In the genomic region with DNA sequence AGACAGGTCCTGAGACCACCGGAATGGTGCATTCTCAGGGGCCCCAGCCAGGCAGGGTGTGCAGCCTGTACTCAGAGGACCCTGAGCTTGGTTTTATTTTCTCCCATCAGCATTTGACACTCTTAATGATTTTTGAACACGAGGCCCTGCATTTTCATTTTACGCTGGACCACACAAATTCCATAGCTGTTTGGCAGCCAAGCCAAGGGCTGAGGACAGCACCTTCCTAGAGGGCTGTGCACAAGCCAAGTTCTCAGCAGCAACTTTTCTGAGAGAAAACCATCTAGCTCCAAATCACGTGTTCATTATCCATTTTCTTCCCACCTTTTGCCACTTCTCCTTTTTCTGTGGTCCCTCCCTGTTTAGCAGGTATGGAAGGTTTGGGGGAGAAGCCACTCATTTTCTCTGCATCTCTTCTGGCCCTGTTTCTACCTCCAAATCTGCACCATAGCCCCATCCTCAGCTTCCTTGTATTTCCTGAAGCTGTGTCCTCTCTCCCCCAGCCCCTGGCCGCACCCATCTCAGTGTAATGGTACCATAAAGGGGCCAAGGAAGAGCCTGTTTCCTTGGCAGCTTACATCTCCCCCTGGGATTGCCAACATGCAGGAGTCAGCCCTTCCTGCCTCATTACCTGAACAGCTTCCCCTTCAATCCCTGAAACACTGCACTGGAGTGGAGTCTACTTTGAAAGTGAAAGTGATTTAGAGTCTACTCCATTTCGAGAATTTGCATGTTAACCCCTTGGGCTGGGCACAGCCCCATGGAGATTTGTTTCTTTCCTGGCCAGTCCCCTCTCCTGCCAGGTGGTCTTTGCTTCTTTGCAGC, we compare ENCODE assay signal across 9 cellular contexts.
DNase-seq lines count a peak whose midpoint lies in the region; ATAC-seq, FAIRE-seq and TF ChIP-seq lines count a peak whose summit lies in the region.
"Had no signal": no experiment of that assay in that cellular context is flagged by ENCODE, and none has a peak within 500 bp of the region (broad histone marks: within the 10 kb centered on the region; RNA-seq: fewer than 3 reads in every experiment).

No MANE protein-coding gene starts in this region.

- H3K27ac ChIP-seq in SJSA1, result 0 out of 2 replicates have a peak overlapping the region, but pooled peaks have one; percentile 8
- no peak overlapping the region for H3K27ac ChIP-seq in HepG2 (ENCODE audit: extremely low read length, insufficient read depth, low read length)
- H3K27ac ChIP-seq in gastroesophageal sphincter, result no peak overlapping the region

- no peaks in the 10 kb centered on the region for H3K27me3 ChIP-seq in SJSA1 (replicated peaks)
- no peaks in the 10 kb centered on the region; a peak in 1 of 5 replicates for H3K27me3 ChIP-seq in HepG2 (ENCODE audit: control insufficient read depth in 1 of 2, insufficient read depth in 2 of 2, low read length in 2 of 2)
- H3K27me3 ChIP-seq in gastroesophageal sphincter, result no peaks in the 10 kb centered on the region

- POLR2A ChIA-PET in HepG2 (lab: Yijun Ruan, JAX), result no interaction called here

- H4K20me1 ChIP-seq in HepG2 (ENCODE audit: insufficient read depth, low read length), result no peaks in the 10 kb centered on the region

- H3K9me3 ChIP-seq in SJSA1 (replicated peaks), result no peaks in the 10 kb centered on the region
- H3K9me3 ChIP-seq in HepG2 (ENCODE audit: low read length), result no peaks in the 10 kb centered on the region
- no peaks in the 10 kb centered on the region for H3K9me3 ChIP-seq in gastroesophageal sphincter

- peak overlapping the region; percentile 36 for H2AFZ ChIP-seq in HepG2 (ENCODE audit: low read length)

- FAIRE-seq in HepG2 (lab: Jason Lieb, UNC), result no peak

- peak overlapping the region; percentile 65 for H3K4me2 ChIP-seq in HepG2 (ENCODE audit: low read depth, low read length)

- no TSS peak for BruUV-seq in HepG2 (replicated peaks; lab: Mats Ljungman, UMichigan)

- TF ChIP-seq CTCF in HepG2 (CRISPR knock-in tag; IDR thresholded peaks at IDR 0.05) (no peak), gastroesophageal sphincter (IDR thresholded peaks at IDR 0.05) (no peak)

- ATAC-seq in GM21528 (IDR thresholded peaks at IDR 0.05; ENCODE audit: low FRiP score, unreplicated experiment) (peak; percentile 64), HepG2 (peak; percentile 59), gastroesophageal sphincter (no peak)

- DNase-seq in DMS79 treated with DMSO at 0.1 percent for 48 hours (lab: John Stamatoyannopoulos, UW), result peak; percentile 78
- DNase-seq in SJSA1 (ENCODE audit: low read depth in 1 of 2, low spot score in 2 of 2), result no peak
- DNase-seq in HepG2 (ENCODE audit: low spot score), result no peak
- no peak for DNase-seq in activated gamma-delta T cell (lab: John Stamatoyannopoulos, UW)
- no peak for DNase-seq in NCI-H128 (lab: John Stamatoyannopoulos, UW; ENCODE audit: unreplicated experiment)
- no peak for DNase-seq in NCI-H345 (lab: John Stamatoyannopoulos, UW)

- H3K9ac ChIP-seq in HepG2 (ENCODE audit: insufficient read depth, low read depth, low read length), result peak overlapping the region; percentile 18; the same call in 1 of the 2 replicates

- intact Hi-C loops in HepG2 (cut with micrococcal nuclease; ENCODE audit: unreplicated experiment), result no loop called here

- TF ChIP-seq RAD21 in HepG2 (CRISPR knock-in tag; IDR thresholded peaks at IDR 0.05), result no peak

- no peak for TF ChIP-seq POLR2A in HepG2 (IDR thresholded peaks at IDR 0.05; ENCODE audit: insufficient read depth in 1 of 2, low read depth in 2 of 2, low read length in 2 of 2)
- no peak for TF ChIP-seq POLR2A in gastroesophageal sphincter (IDR thresholded peaks at IDR 0.05)

- H3K4me3 ChIP-seq in SJSA1 (no peak overlapping the region), HepG2 (replicated peaks in 1 of 3; ENCODE audit: insufficient read depth in 1 of 3, low read depth in 2 of 3, low read length in 3 of 3) (peak overlapping the region; percentile 13 to 51 (median 39); a peak in 4 of 6 replicates), gastroesophageal sphincter (peak overlapping the region in 1 of 2 donors; percentile 24)
- H3K4me3 ChIP-seq: skin epidermis had no signal

- peaks cover 46% of the 10 kb centered on the region for H3K4me1 ChIP-seq in SJSA1 (replicated peaks)
- peaks cover 23% of the 10 kb centered on the region for H3K4me1 ChIP-seq in HepG2 (ENCODE audit: insufficient read depth, low read length)
- peaks cover 0 to 27% (median 0%) of the 10 kb centered on the region in 3 donors for H3K4me1 ChIP-seq in gastroesophageal sphincter

- WGBS in HepG2 (ENCODE audit: low lambda C conversion rate), result 50% methylated on average over 6 of the region's 6 CpGs
- 53 to 78% methylated on average over 4 to 6 of the region's 6 CpGs for WGBS in gastroesophageal sphincter (ENCODE audit: low coverage in 1 of 2), 2 donors

- H3K79me2 ChIP-seq in HepG2 (ENCODE audit: insufficient read depth, low read length), result no peaks in the 10 kb centered on the region

- CTCF ChIA-PET in HepG2 (lab: Yijun Ruan, JAX; ENCODE audit: low intra/inter-chr PET ratio, low total read pairs), result no interaction called here

- peaks cover 100% of the 10 kb centered on the region for H3K36me3 ChIP-seq in SJSA1
- H3K36me3 ChIP-seq in HepG2 (replicated peaks in 1 of 2; ENCODE audit: control insufficient read depth in 1 of 2, insufficient read depth in 2 of 2, low read length in 2 of 2), result no peaks in the 10 kb centered on the region
- no peaks in the 10 kb centered on the region for H3K36me3 ChIP-seq in gastroesophageal sphincter

- no peak for TF ChIP-seq EP300 in HepG2 (IDR thresholded peaks at IDR 0.05; ENCODE audit: low read depth in 2 of 2, low read length in 2 of 2)
- TF ChIP-seq EP300 in HepG2 (CRISPR knock-in tag; IDR thresholded peaks at IDR 0.05; ENCODE audit: borderline replicate concordance), result no peak
- no peak for TF ChIP-seq EP300 in gastroesophageal sphincter (IDR thresholded peaks at IDR 0.05)

- in situ Hi-C loops in HepG2 (cut with HindIII; ENCODE audit: extremely low pct_ligation_motif_present, low pct_unique_long_range_greater_than_20kb), result no loop called here

TF ChIP-seq in HepG2, 621 proteins besides CTCF, POLR2A, EP300 and RAD21:
- no peak for TF ChIP-seq NPAS2 (CRISPR knock-in tag; IDR thresholded peaks at IDR 0.05; ENCODE audit: borderline replicate concordance)
- 0 out of 2 replicates have a peak, but pooled peaks have one; percentile 54 for TF ChIP-seq ZNF652 (CRISPR knock-in tag; IDR thresholded peaks at IDR 0.05; ENCODE audit: borderline replicate concordance, low read depth)
